In genomic region chr22:46280999-46281623, GRCh38 we compare ENCODE assay signal across 12 cellular contexts. TPM values are rescaled to one million over a fixed set of nuclear protein-coding genes. Genes with fewer than 3 reads are reported as not detected.
DNase-seq lines count a peak whose midpoint lies in the region; ATAC-seq and TF ChIP-seq lines count a peak whose summit lies in the region.
"Had no signal": no experiment of that assay in that cellular context is flagged by ENCODE, and none has a peak within 500 bp of the region (broad histone marks: within the 10 kb centered on the region; RNA-seq: fewer than 3 reads in every experiment).

No MANE protein-coding gene starts in this region.

- CTCF ChIA-PET in RWPE1 (lab: Yijun Ruan, JAX), result interaction anchor here (0.6 kb wide), 1 partner anchor 34 kb away, joined by 3 read pairs; no protein-coding TSS in a partner anchor

- no peaks in the 10 kb centered on the region for H3K27me3 ChIP-seq in right cardiac atrium (ENCODE audit: control insufficient read depth, insufficient read depth)

- H3K9me3 ChIP-seq in right cardiac atrium (ENCODE audit: control insufficient read depth, low read length), result no peaks in the 10 kb centered on the region

- no peaks in the 10 kb centered on the region for H3K4me1 ChIP-seq in right cardiac atrium (ENCODE audit: control insufficient read depth, insufficient read depth, low read length)

- TF ChIP-seq CTCF in RWPE1 (conservative IDR thresholded peaks at IDR 0.05; ENCODE audit: low read depth), result no peak

- 0 out of 2 replicates have a peak overlapping the region, but pooled peaks have one; percentile 5 for H3K27ac ChIP-seq in RWPE1
- no peak overlapping the region for H3K27ac ChIP-seq in right cardiac atrium (ENCODE audit: low read length)

- POLR2A ChIA-PET in RWPE1 (lab: Yijun Ruan, JAX; ENCODE audit: low non-redundant PET), result interaction anchor here (0.6 kb wide), 1 partner anchor 27 kb away, joined by 4 read pairs; no protein-coding TSS in a partner anchor

- WGBS in right cardiac atrium, result 65% methylated on average over 19 of the region's 19 CpGs

- H3K4me3 ChIP-seq in right cardiac atrium (ENCODE audit: low read length), result no peak overlapping the region

- DNase-seq in RWPE1 (ENCODE audit: low spot score) (no peak), right cardiac atrium (peak in 1 of 3 donors; percentile 54), posterior vena cava (ENCODE audit: low spot score) (peak; percentile 74), DMS153 (lab: John Stamatoyannopoulos, UW) (no peak), NCI-H128 (lab: John Stamatoyannopoulos, UW; ENCODE audit: unreplicated experiment) (no peak), SHP77 treated with DMSO at 0.1 percent for 48 hours (lab: John Stamatoyannopoulos, UW) (no peak)
- DNase-seq: activated naive CD4-positive, alpha-beta T cell treated with anti-CD3 and anti-CD28 coated beads for 36 hours; NCI-H1694 treated with DMSO at 0.1 percent for 48 hours; RPMI8226 had no signal

- intact Hi-C loops in right cardiac atrium (cut with DNase I), result no loop called here
- intact Hi-C loops in posterior vena cava (cut with DNase I), result no loop called here

- peak; percentile 81 for ATAC-seq in GM18520 (IDR thresholded peaks at IDR 0.05; ENCODE audit: unreplicated experiment)
- peak; percentile 32 to 39 for ATAC-seq in right cardiac atrium
- ATAC-seq in HG03039 (IDR thresholded peaks at IDR 0.05; ENCODE audit: unreplicated experiment), result no peak

RNA-seq across cellular contexts. Expression of gene TTC38, which starts 13.3 kb away (rescaled TPM):
- 10 to 100 TPM; 22.4 to 30.7 (median 27.8) TPM for total RNA-seq in right cardiac atrium
- polyA plus RNA-seq in right cardiac atrium, result 16.6 TPM
- total RNA-seq in posterior vena cava, result 10 to 100 TPM; 15.4 to 23.8 TPM

RNA-seq across cellular contexts. Expression of gene GTSE1, which starts 15.6 kb away (rescaled TPM):
- 1 to 10 TPM in 3 of 4 donors, under 1 TPM in 1; 0.42 to 1.8 (median 1.2) TPM for total RNA-seq in right cardiac atrium
- 0.50 TPM for polyA plus RNA-seq in right cardiac atrium
- under 1 TPM; 0.19 to 0.48 TPM for total RNA-seq in posterior vena cava

RNA-seq across cellular contexts. Expression of gene PKDREJ, which starts 18.0 kb away (rescaled TPM):
- total RNA-seq in right cardiac atrium, result under 1 TPM; 0.06 to 0.25 (median 0.10) TPM
- polyA plus RNA-seq in right cardiac atrium, result 0.07 TPM
- total RNA-seq in posterior vena cava, result under 1 TPM; 0.05 to 0.09 TPM
- total RNA-seq: activated naive CD4-positive, alpha-beta T cell treated with anti-CD3 and anti-CD28 coated beads for 36 hours; HT1080 had no signal

RNA-seq across cellular contexts. Expression of gene CDPF1, which starts 31.0 kb away (rescaled TPM):
- total RNA-seq in right cardiac atrium (10 to 100 TPM in 1 of 4 donors, 1 to 10 TPM in 3; 8.9 to 10.4 (median 9.2) TPM), posterior vena cava (1 to 10 TPM; 3.9 to 4.4 TPM)
- 10.5 TPM for polyA plus RNA-seq in right cardiac atrium

RNA-seq across cellular contexts. Expression of gene TRMU, which starts 54.4 kb away (rescaled TPM):
- total RNA-seq in right cardiac atrium (10 to 100 TPM; 31.5 to 48.7 (median 38.9) TPM), posterior vena cava (10 to 100 TPM; 21.2 to 27.2 TPM)
- polyA plus RNA-seq in right cardiac atrium, result 40.2 TPM
